8 cellular contexts compared by ENCODE assay signal in the genomic region with DNA sequence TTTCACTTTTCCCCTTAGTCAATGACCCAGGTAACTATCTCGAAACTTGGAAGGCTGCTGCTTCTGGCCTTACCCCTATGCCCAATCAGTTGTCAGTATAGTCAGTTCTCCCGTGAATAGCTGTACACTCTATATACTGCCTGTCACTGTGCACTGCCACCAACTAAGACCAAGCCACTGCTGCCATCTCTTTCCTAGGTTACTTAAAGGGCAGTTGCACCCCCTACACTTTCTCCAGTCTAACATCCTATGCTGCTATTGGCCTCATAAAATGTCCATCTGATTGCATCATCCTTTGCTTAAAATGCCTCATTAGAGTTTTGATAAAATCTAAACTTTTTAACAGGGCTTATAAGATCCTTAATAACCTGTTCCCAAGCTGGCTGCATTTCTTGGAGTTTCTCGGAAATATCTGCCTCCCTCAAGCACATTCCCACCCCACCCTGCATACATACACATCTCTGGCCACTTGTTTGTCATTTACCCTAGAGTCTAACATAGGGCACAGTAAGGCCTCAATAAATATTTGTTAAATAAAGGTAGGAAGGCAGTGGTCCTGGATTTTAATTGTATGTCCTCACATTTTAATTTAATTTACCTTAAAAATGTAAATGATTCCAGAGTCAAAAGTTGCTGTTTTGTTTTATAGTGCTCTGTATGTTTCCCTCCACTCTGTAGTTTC. TPM values are rescaled to one million over a fixed set of nuclear protein-coding genes. Genes with fewer than 3 reads are reported as not detected.
DNase-seq lines count a peak whose midpoint lies in the region; ATAC-seq, FAIRE-seq and TF ChIP-seq lines count a peak whose summit lies in the region.

No MANE protein-coding gene starts in this region.

- H3K23ac ChIP-seq in neuronal stem cell (ENCODE audit: low read depth, low read length, poor library complexity), result no peak overlapping the region

- intact Hi-C loops in HepG2 (cut with micrococcal nuclease; ENCODE audit: unreplicated experiment), result no loop called here
- intact Hi-C loops in right lobe of liver (cut with DNase I), result no loop called here

- no peaks in the 10 kb centered on the region for H3K79me2 ChIP-seq in HepG2 (ENCODE audit: insufficient read depth, low read length)
- H3K79me2 ChIP-seq in MM.1S (ENCODE audit: low read length), result peaks cover 72% of the 10 kb centered on the region

- H2BK5ac ChIP-seq in neuronal stem cell (ENCODE audit: low read length), result no peak overlapping the region

- no peak overlapping the region for H2BK120ac ChIP-seq in neuronal stem cell (ENCODE audit: low read depth, low read length)

- H2BK12ac ChIP-seq in neuronal stem cell (ENCODE audit: low read length), result no peak overlapping the region

- no peak overlapping the region for H2AK5ac ChIP-seq in neuronal stem cell (ENCODE audit: low read depth, low read length)

- H2AFZ ChIP-seq in HepG2 (ENCODE audit: low read length) (no peak overlapping the region), MM.1S (ENCODE audit: low read length) (peak overlapping the region; percentile 50), neuronal stem cell (ENCODE audit: low read length) (no peak overlapping the region)

- TF ChIP-seq RAD21 in HepG2 (CRISPR knock-in tag; IDR thresholded peaks at IDR 0.05), result no peak

- H3K4me1 ChIP-seq in HepG2 (ENCODE audit: insufficient read depth, low read length) (peaks cover 24% of the 10 kb centered on the region), right lobe of liver (no peaks in the 10 kb centered on the region), MM.1S (ENCODE audit: low read length) (peaks cover 30% of the 10 kb centered on the region), neuronal stem cell (ENCODE audit: control insufficient read depth in 2 of 2, insufficient read depth in 1 of 2, low read depth in 1 of 2, low read length in 2 of 2) (peaks cover 2 to 13% of the 10 kb centered on the region in 2 donors)
- peaks cover 85% of the 10 kb centered on the region for H3K4me1 ChIP-seq in effector memory CD4-positive, alpha-beta T cell (ENCODE audit: control insufficient read depth, insufficient read depth, low read length, poor library complexity, severe bottlenecking)

- 96% methylated on average over 3 of the region's 3 CpGs for WGBS in HepG2 (ENCODE audit: low lambda C conversion rate)
- 49% methylated on average over 3 of the region's 3 CpGs for WGBS in right lobe of liver (ENCODE audit: insufficient coverage, low coverage, low lambda C conversion rate, missing lambda C conversion rate)
- no CpG with 5 or more reads among the region's 3 CpGs for WGBS in neuronal stem cell (ENCODE audit: extremely low coverage in 2 of 2, insufficient read length in 2 of 2, insufficient replicate concordance in 1 of 2), 2 donors

- POLR2A ChIA-PET in HepG2 (lab: Yijun Ruan, JAX), result interaction anchor here (1.5 kb wide), 2 partner anchors 23 to 55 kb away, joined by 4 to 6 read pairs; no protein-coding TSS in a partner anchor
- POLR2A ChIA-PET in RWPE1 (lab: Yijun Ruan, JAX; ENCODE audit: low non-redundant PET), result interaction anchor here (1.3 kb wide), 1 partner anchor 55 kb away, joined by 4 read pairs; no protein-coding TSS in a partner anchor

- H3K9ac ChIP-seq in HepG2 (ENCODE audit: insufficient read depth, low read depth, low read length) (no peak overlapping the region), MM.1S (ENCODE audit: low read length) (no peak overlapping the region), neuronal stem cell (ENCODE audit: low read depth, low read length, poor library complexity) (no peak overlapping the region)

- CTCF ChIA-PET in HepG2 (lab: Yijun Ruan, JAX; ENCODE audit: low intra/inter-chr PET ratio, low total read pairs), result no interaction called here
- CTCF ChIA-PET in RWPE1 (lab: Yijun Ruan, JAX), result interaction anchor here (0.6 to 1.6 kb wide), 4 partner anchors 10 to 1257 kb away, joined by 3 to 5 read pairs (median 3); no protein-coding TSS in a partner anchor

- H3K9me3 ChIP-seq in HepG2 (ENCODE audit: low read length), result no peaks in the 10 kb centered on the region
- H3K9me3 ChIP-seq in right lobe of liver, result no peaks in the 10 kb centered on the region
- no peaks in the 10 kb centered on the region for H3K9me3 ChIP-seq in MM.1S (replicated peaks; ENCODE audit: insufficient read depth, low read length)
- H3K9me3 ChIP-seq in effector memory CD4-positive, alpha-beta T cell (ENCODE audit: control insufficient read depth, low read length), result no peaks in the 10 kb centered on the region
- no peaks in the 10 kb centered on the region for H3K9me3 ChIP-seq in neuronal stem cell (replicated peaks in 1 of 2; ENCODE audit: control insufficient read depth in 2 of 2, insufficient read depth in 1 of 2, low read depth in 1 of 2, low read length in 2 of 2)

- H3F3A ChIP-seq in MM.1S (ENCODE audit: insufficient read depth, low read length), result peaks cover 20% of the 10 kb centered on the region

- no TSS peak for BruUV-seq in HepG2 (replicated peaks; lab: Mats Ljungman, UMichigan)

- no peak overlapping the region for H3K14ac ChIP-seq in neuronal stem cell (ENCODE audit: low read length)

- no peak for TF ChIP-seq EP300 in HepG2 (IDR thresholded peaks at IDR 0.05; ENCODE audit: low read depth in 2 of 2, low read length in 2 of 2)
- TF ChIP-seq EP300 in HepG2 (CRISPR knock-in tag; IDR thresholded peaks at IDR 0.05; ENCODE audit: borderline replicate concordance), result no peak

- TF ChIP-seq POLR2A in HepG2 (IDR thresholded peaks at IDR 0.05; ENCODE audit: insufficient read depth in 1 of 2, low read depth in 2 of 2, low read length in 2 of 2) (no peak), right lobe of liver (IDR thresholded peaks at IDR 0.05) (no peak)

- H2BK15ac ChIP-seq in neuronal stem cell (ENCODE audit: low read length), result no peak overlapping the region

- TF ChIP-seq CTCF in HepG2 (CRISPR knock-in tag; IDR thresholded peaks at IDR 0.05), result no peak
- no peak for TF ChIP-seq CTCF in right lobe of liver (IDR thresholded peaks at IDR 0.05)
- no peak for TF ChIP-seq CTCF in MM.1S (IDR thresholded peaks at IDR 0.05; ENCODE audit: low read length)
- no peak for TF ChIP-seq CTCF in RWPE1 (conservative IDR thresholded peaks at IDR 0.05; ENCODE audit: low read depth)

- no peaks in the 10 kb centered on the region for H3K79me1 ChIP-seq in neuronal stem cell (ENCODE audit: low read depth, low read length)

- no peaks in the 10 kb centered on the region for H3K27me3 ChIP-seq in HepG2 (ENCODE audit: control insufficient read depth in 1 of 2, insufficient read depth in 2 of 2, low read length in 2 of 2)
- no peaks in the 10 kb centered on the region for H3K27me3 ChIP-seq in right lobe of liver
- H3K27me3 ChIP-seq in MM.1S (replicated peaks; ENCODE audit: insufficient read depth, low read length), result no peaks in the 10 kb centered on the region
- H3K27me3 ChIP-seq in effector memory CD4-positive, alpha-beta T cell (replicated peaks; ENCODE audit: control insufficient read depth, insufficient read depth, low read length, poor library complexity, severe bottlenecking), result no peaks in the 10 kb centered on the region
- H3K27me3 ChIP-seq in neuronal stem cell (ENCODE audit: control insufficient read depth in 3 of 3, insufficient read depth in 3 of 3, low read depth in 1 of 3, low read length in 3 of 3), result no peaks in the 10 kb centered on the region

- in situ Hi-C loops in HepG2 (cut with HindIII; ENCODE audit: extremely low pct_ligation_motif_present, low pct_unique_long_range_greater_than_20kb), result no loop called here

- no peak for FAIRE-seq in HepG2 (lab: Jason Lieb, UNC)

- no peak overlapping the region for H4K91ac ChIP-seq in neuronal stem cell (ENCODE audit: low read depth, low read length, poor library complexity)

- no peaks in the 10 kb centered on the region for H3K9me2 ChIP-seq in MM.1S (replicated peaks; ENCODE audit: insufficient read depth, low read length)

- H3K4me3 ChIP-seq in HepG2 (replicated peaks in 1 of 3; ENCODE audit: insufficient read depth in 1 of 3, low read depth in 2 of 3, low read length in 3 of 3) (no peak overlapping the region), right lobe of liver (no peak overlapping the region), MM.1S (ENCODE audit: low read length) (peak overlapping the region; percentile 44), neuronal stem cell (ENCODE audit: low read length in 2 of 2) (no peak overlapping the region)
- no peak overlapping the region for H3K4me3 ChIP-seq in effector memory CD4-positive, alpha-beta T cell (ENCODE audit: insufficient read depth, low read depth, low read length, poor library complexity, severe bottlenecking)

- H4K20me1 ChIP-seq in HepG2 (ENCODE audit: insufficient read depth, low read length), result no peaks in the 10 kb centered on the region
- H4K20me1 ChIP-seq in MM.1S (ENCODE audit: insufficient read depth, low read length), result no peaks in the 10 kb centered on the region

- ATAC-seq in HepG2 (no peak), right lobe of liver (no peak)

- H3K4me2 ChIP-seq in HepG2 (ENCODE audit: low read depth, low read length) (no peak overlapping the region), MM.1S (ENCODE audit: low read depth, low read length) (peak overlapping the region; percentile 94), neuronal stem cell (ENCODE audit: insufficient read depth, low read length, poor library complexity, severe bottlenecking) (no peak overlapping the region)

- H3K18ac ChIP-seq in neuronal stem cell (ENCODE audit: low read length), result no peak overlapping the region

- H3K4ac ChIP-seq in neuronal stem cell (ENCODE audit: low read length), result no peak overlapping the region

- DNase-seq in HepG2 (ENCODE audit: low spot score) (no peak), right lobe of liver (no peak), MM.1S (no peak), neuronal stem cell (ENCODE audit: low spot score) (no peak), RWPE1 (ENCODE audit: low spot score) (no peak), NCI-H1694 treated with DMSO at 0.1 percent for 48 hours (lab: John Stamatoyannopoulos, UW) (no peak), NCI-H2081 treated with DMSO at 0.1 percent for 48 hours (lab: John Stamatoyannopoulos, UW) (no peak)
- DNase-seq in effector memory CD4-positive, alpha-beta T cell, result no peak

- no peaks in the 10 kb centered on the region for H3K36me3 ChIP-seq in HepG2 (replicated peaks in 1 of 2; ENCODE audit: control insufficient read depth in 1 of 2, insufficient read depth in 2 of 2, low read length in 2 of 2)
- no peaks in the 10 kb centered on the region for H3K36me3 ChIP-seq in right lobe of liver
- no peaks in the 10 kb centered on the region for H3K36me3 ChIP-seq in MM.1S (replicated peaks; ENCODE audit: insufficient read depth, low read length)
- H3K36me3 ChIP-seq in effector memory CD4-positive, alpha-beta T cell (ENCODE audit: control insufficient read depth, insufficient read depth, low read length), result no peaks in the 10 kb centered on the region
- no peaks in the 10 kb centered on the region for H3K36me3 ChIP-seq in neuronal stem cell (replicated peaks in 1 of 2; ENCODE audit: control insufficient read depth in 2 of 2, insufficient read depth in 2 of 2, low read length in 2 of 2)

- no peak overlapping the region for H4K8ac ChIP-seq in neuronal stem cell (ENCODE audit: low read depth, low read length)

- H3K27ac ChIP-seq in HepG2 (ENCODE audit: extremely low read length, insufficient read depth, low read length) (no peak overlapping the region), right lobe of liver (peak overlapping the region in 1 of 3 donors; percentile 34), MM.1S (ENCODE audit: low read length) (peak overlapping the region; percentile 42; the same call in 1 of the 2 replicates), neuronal stem cell (replicated peaks; ENCODE audit: low read length) (no peak overlapping the region), RWPE1 (no peak overlapping the region)
- H3K27ac ChIP-seq in effector memory CD4-positive, alpha-beta T cell (ENCODE audit: insufficient read depth, low read length, poor library complexity, severe bottlenecking), result peak overlapping the region; percentile 35

RNA-seq across cellular contexts. Expression of a gene that starts 32.7 kb away (rescaled TPM):
- total RNA-seq in HepG2 (2016; rRNA removed; fragmentation: Illumina TruSeq; extraction: Trizol), result 11.2 and 14.9 TPM in 2 replicates
- 3.2 and 3.7 TPM in 2 replicates for total RNA-seq in HepG2 (2016; cell fraction: cytosol; rRNA removed; fragmentation: Illumina TruSeq; extraction: Trizol; ENCODE audit: low read depth)
- total RNA-seq in HepG2 (2016; cell fraction: insoluble cytoplasmic fraction; rRNA removed; fragmentation: Illumina TruSeq; extraction: Trizol), result 13.3 and 15.4 TPM in 2 replicates
- 7.0 and 8.4 TPM in 2 replicates for total RNA-seq in HepG2 (2016; cell fraction: membrane; rRNA removed; fragmentation: Illumina TruSeq; extraction: Trizol)
- 3.7 and 5.8 TPM in 2 replicates for total RNA-seq in HepG2 (2016; cell fraction: nucleus; rRNA removed; fragmentation: Illumina TruSeq; extraction: Trizol)
- 4.9 and 6.4 TPM in 2 replicates for polyA plus RNA-seq in HepG2 (2011; rRNA removed)
- polyA plus RNA-seq in HepG2 (2011; cell fraction: cytosol; rRNA removed), result 6.7 and 7.1 TPM in 2 replicates
- polyA plus RNA-seq in HepG2 (2011; cell fraction: nucleus; rRNA removed), result 2.5 TPM in 2 replicates
- polyA plus RNA-seq in HepG2 (2012), result 6.2 and 6.6 TPM in 2 replicates
- polyA plus RNA-seq in HepG2 (2016; cell fraction: cytosol; fragmentation: Illumina TruSeq; extraction: Trizol; ENCODE audit: low read depth), result 1.0 and 1.2 TPM in 2 replicates
- polyA plus RNA-seq in HepG2 (2016; cell fraction: insoluble cytoplasmic fraction; fragmentation: Illumina TruSeq; extraction: Trizol; ENCODE audit: low read depth), result 16.1 and 16.3 TPM in 2 replicates
- 2.5 and 2.7 TPM in 2 replicates for polyA plus RNA-seq in HepG2 (2016; cell fraction: membrane; fragmentation: Illumina TruSeq; extraction: Trizol; ENCODE audit: low read depth)
- 5.1 and 5.5 TPM in 2 replicates for polyA plus RNA-seq in HepG2 (2016; cell fraction: nucleus; fragmentation: Illumina TruSeq; extraction: Trizol; ENCODE audit: insufficient read depth, low read depth)
- polyA minus RNA-seq in HepG2 (2011; rRNA and poly(A)+ RNA removed; ENCODE audit: low replicate concordance), result 3.0 and 11.3 TPM in 2 replicates
- polyA minus RNA-seq in HepG2 (2011; cell fraction: cytosol; rRNA and poly(A)+ RNA removed), result 8.5 and 9.0 TPM in 2 replicates
- 5.5 and 10.3 TPM in 2 replicates for polyA minus RNA-seq in HepG2 (2011; cell fraction: nucleus; rRNA and poly(A)+ RNA removed)
- total RNA-seq in right lobe of liver, result 10 to 100 TPM in 2 of 6 experiments, 1 to 10 TPM in 4; 2.2 to 26.7 (median 5.4) TPM
- 13.5 TPM for polyA plus RNA-seq in neuronal stem cell (2013, experiment 1 of 2)
- 13.8 TPM for polyA plus RNA-seq in neuronal stem cell (2013, experiment 2 of 2)

Comparison
In these comparisons a context has a peak if more than half of its experiments do, and no peak if none do; other contexts are left out.
1. H3K27ac ChIP-seq: peak in MM.1S (single experiment) and effector memory CD4-positive, alpha-beta T cell (single experiment); none in HepG2 (single experiment), neuronal stem cell (single experiment) and RWPE1 (single experiment).